In the genomic region with DNA sequence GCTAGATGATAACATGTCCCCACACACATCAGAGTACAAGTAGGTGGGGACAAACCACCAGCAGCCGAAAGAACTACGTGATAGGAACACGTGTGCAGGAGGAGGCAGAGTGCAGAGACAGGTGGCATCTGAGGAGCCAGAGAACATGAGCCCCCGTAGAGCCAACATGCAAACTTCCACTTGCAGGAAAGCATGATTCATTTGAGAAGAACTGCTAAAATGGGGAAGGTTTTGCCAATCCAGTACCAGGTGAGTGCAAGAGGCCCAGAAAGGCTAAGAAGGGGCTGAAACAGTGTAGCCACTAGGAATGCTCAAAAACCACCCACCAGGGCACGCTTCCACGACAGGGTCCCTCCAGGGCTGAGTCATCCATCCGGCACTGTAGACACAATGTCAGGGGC, we compare ENCODE assay signal across 27 cellular contexts.
DNase-seq lines count a peak whose midpoint lies in the region; ATAC-seq, FAIRE-seq and TF ChIP-seq lines count a peak whose summit lies in the region.
"Had no signal": no experiment of that assay in that cellular context is flagged by ENCODE, and none has a peak within 500 bp of the region (broad histone marks: within the 10 kb centered on the region; RNA-seq: fewer than 3 reads in every experiment).

No MANE protein-coding gene starts in this region.

- no peak overlapping the region for H3K4ac ChIP-seq in mesendoderm (ENCODE audit: low read depth, low read length)

- peak overlapping the region; percentile 59 for H3K27ac ChIP-seq in astrocyte (ENCODE audit: low read depth, low read length)
- no peak overlapping the region for H3K27ac ChIP-seq in mesendoderm (ENCODE audit: low read depth, low read length)
- H3K27ac ChIP-seq in CD4-positive, alpha-beta T cell (ENCODE audit: low read depth, low read length) = no peak overlapping the region
- H3K27ac ChIP-seq: adrenal gland, gastrocnemius medialis, HL-60, vagina had no signal

- H2BK15ac ChIP-seq in mesendoderm (replicated peaks; ENCODE audit: low read depth) = no peak overlapping the region

- WGBS in mesendoderm (ENCODE audit: extremely low coverage, insufficient coverage, low lambda C conversion rate) = no CpG with 5 or more reads among the region's 7 CpGs

- no peaks in the 10 kb centered on the region for H3K9me3 Mint-ChIP-seq in astrocyte (ENCODE audit: unreplicated experiment)
- H3K9me3 Mint-ChIP-seq in effector memory CD8-positive, alpha-beta T cell = peaks cover 8 to 10% of the 10 kb centered on the region in 2 donors
- H3K9me3 Mint-ChIP-seq in CD4-positive, alpha-beta T cell = peaks cover 4% of the 10 kb centered on the region
- H3K9me3 Mint-ChIP-seq: HFFc6 had no signal

- H3K4me3 ChIP-seq in astrocyte (ENCODE audit: insufficient read depth, low read depth, low read length) (no peak overlapping the region), mesendoderm (ENCODE audit: low read length) (no peak overlapping the region)
- H3K4me3 ChIP-seq: adrenal gland, gastrocnemius medialis, vagina had no signal

- H3K36me3 ChIP-seq in astrocyte (ENCODE audit: insufficient read depth, low read length) = no peaks in the 10 kb centered on the region
- no peaks in the 10 kb centered on the region for H3K36me3 ChIP-seq in mesendoderm (ENCODE audit: control insufficient read depth, insufficient read depth, low read length)
- H3K36me3 ChIP-seq: adrenal gland, gastrocnemius medialis, vagina had no signal

- no peak for TF ChIP-seq CTCF in astrocyte (IDR thresholded peaks at IDR 0.05; ENCODE audit: insufficient read depth, low read depth, low read length)
- no peak for TF ChIP-seq CTCF in CD4-positive, alpha-beta T cell (IDR thresholded peaks at IDR 0.05)

- H3K79me1 ChIP-seq in mesendoderm (ENCODE audit: low read length) = no peaks in the 10 kb centered on the region

- no peaks in the 10 kb centered on the region for H3K9me3 ChIP-seq in astrocyte (ENCODE audit: insufficient read depth, low read depth, low read length)
- no peaks in the 10 kb centered on the region for H3K9me3 ChIP-seq in CD4-positive, alpha-beta T cell (ENCODE audit: control insufficient read depth, low read length)
- H3K9me3 ChIP-seq: adrenal gland, gastrocnemius medialis, vagina had no signal

- ATAC-seq in effector memory CD8-positive, alpha-beta T cell (replicated peaks) = no peak
- no peak for ATAC-seq in CD4-positive, alpha-beta T cell (ENCODE audit: poor library complexity)
- ATAC-seq: gastrocnemius medialis had no signal

- FAIRE-seq in astrocyte (lab: Jason Lieb, UNC) = no peak
- FAIRE-seq: bronchial epithelial cell, G401.6 had no signal

- H3K4me3 Mint-ChIP-seq in astrocyte (ENCODE audit: unreplicated experiment) = no peak overlapping the region
- H3K4me3 Mint-ChIP-seq in effector memory CD8-positive, alpha-beta T cell = no peak overlapping the region
- H3K4me3 Mint-ChIP-seq in CD4-positive, alpha-beta T cell = no peak overlapping the region
- H3K4me3 Mint-ChIP-seq: B cell; CD8-positive, alpha-beta memory T cell; HFFc6; memory B cell had no signal

- H3K79me2 ChIP-seq in astrocyte (ENCODE audit: insufficient read depth, low read length) = no peaks in the 10 kb centered on the region
- H3K79me2 ChIP-seq in mesendoderm (ENCODE audit: control insufficient read depth, insufficient read depth, low read length) = no peaks in the 10 kb centered on the region

- no peak overlapping the region for H3K56ac ChIP-seq in mesendoderm (ENCODE audit: low read length)

- H3K27me3 ChIP-seq in astrocyte (ENCODE audit: insufficient read depth, low read length) = no peaks in the 10 kb centered on the region
- H3K27me3 ChIP-seq in mesendoderm (ENCODE audit: insufficient read depth, low read length, poor library complexity) = no peaks in the 10 kb centered on the region
- H3K27me3 ChIP-seq in CD4-positive, alpha-beta T cell (ENCODE audit: control insufficient read depth, insufficient read depth, low read length) = no peaks in the 10 kb centered on the region
- H3K27me3 ChIP-seq: adrenal gland, gastrocnemius medialis, vagina had no signal

- H3K4me1 Mint-ChIP-seq in astrocyte (ENCODE audit: low read depth, unreplicated experiment) = peaks cover 23% of the 10 kb centered on the region
- H3K4me1 Mint-ChIP-seq in effector memory CD8-positive, alpha-beta T cell (ENCODE audit: low read depth in 2 of 2) = no peaks in the 10 kb centered on the region
- H3K4me1 Mint-ChIP-seq in CD4-positive, alpha-beta T cell (ENCODE audit: low read depth) = no peaks in the 10 kb centered on the region
- H3K4me1 Mint-ChIP-seq: B cell; CD8-positive, alpha-beta memory T cell; memory B cell had no signal

- no peak overlapping the region for H2BK5ac ChIP-seq in mesendoderm (ENCODE audit: low read length)

- H3K23ac ChIP-seq in mesendoderm (ENCODE audit: low read length) = no peak overlapping the region

- DNase-seq in Daoy (ENCODE audit: low read depth) (peak; percentile 63), HK-2 (ENCODE audit: unreplicated experiment) (peak; percentile 6), astrocyte (ENCODE audit: low read depth) (peak; percentile 76), islet precursor cell (peak; percentile 58), GM19238 (ENCODE audit: insufficient read length, low spot score) (no peak), mesendoderm (no peak)
- no peak for DNase-seq in effector memory CD8-positive, alpha-beta T cell
- no peak for DNase-seq in CD4-positive, alpha-beta T cell
- DNase-seq: activated CD4-positive, alpha-beta T cell treated with anti-CD3 and anti-CD28 coated beads, Interleukin-2, amount 50 U/mL, for 4 hours; activated naive CD4-positive, alpha-beta T cell treated with Interleukin-2 at 50 U/mL for 16 hours; adrenal gland; CD8-positive, alpha-beta memory T cell; cortex of kidney; gastrocnemius medialis; HFFc6; hippocampal formation; NCI-H1092 treated with DMSO at 0.1 percent for 48 hours; NCI-H1930; NCI-H526 treated with DMSO at 0.1 percent for 48 hours; stimulated activated naive CD4-positive, alpha-beta T cell treated with Interleukin-2 at 50 U/mL for 16 hours; T-helper 1 cell had no signal

- POLR2A ChIA-PET in CD4-positive, alpha-beta T cell (lab: Charles Lee) = no interaction called here

- H3K9ac ChIP-seq in astrocyte (ENCODE audit: low read length) = no peak overlapping the region
- H3K9ac ChIP-seq in mesendoderm (ENCODE audit: low read length) = no peak overlapping the region

- no peaks in the 10 kb centered on the region for H3K27me3 Mint-ChIP-seq in astrocyte (ENCODE audit: low read depth, unreplicated experiment)
- no peaks in the 10 kb centered on the region for H3K27me3 Mint-ChIP-seq in effector memory CD8-positive, alpha-beta T cell
- H3K27me3 Mint-ChIP-seq in CD4-positive, alpha-beta T cell = no peaks in the 10 kb centered on the region
- H3K27me3 Mint-ChIP-seq: B cell; CD8-positive, alpha-beta memory T cell had no signal

- no peak overlapping the region for H2AK5ac ChIP-seq in mesendoderm (ENCODE audit: low read length)

- peak overlapping the region; percentile 98 for H3K27ac Mint-ChIP-seq in astrocyte (ENCODE audit: unreplicated experiment)
- H3K27ac Mint-ChIP-seq in effector memory CD8-positive, alpha-beta T cell = no peak overlapping the region
- H3K27ac Mint-ChIP-seq in CD4-positive, alpha-beta T cell = no peak overlapping the region
- H3K27ac Mint-ChIP-seq: B cell; CD8-positive, alpha-beta memory T cell; HFFc6; memory B cell had no signal

- no peak overlapping the region for H3K18ac ChIP-seq in mesendoderm (ENCODE audit: low read length)

- H4K8ac ChIP-seq in mesendoderm (ENCODE audit: low read depth, low read length) = no peak overlapping the region

- intact Hi-C loops in CD4-positive, alpha-beta T cell (cut with DNase I, micrococcal nuclease) = no loop called here

- H2AFZ ChIP-seq in astrocyte (ENCODE audit: low read depth, low read length) = no peak overlapping the region

- no peak overlapping the region for H2BK120ac ChIP-seq in mesendoderm (ENCODE audit: low read depth, low read length)

- peaks cover 16% of the 10 kb centered on the region for H3K4me1 ChIP-seq in astrocyte (ENCODE audit: insufficient read depth, low read length)
- H3K4me1 ChIP-seq in mesendoderm (ENCODE audit: control insufficient read depth, low read depth, low read length) = peaks cover 4% of the 10 kb centered on the region
- H3K4me1 ChIP-seq: adrenal gland, gastrocnemius medialis, vagina had no signal

- H3K36me3 Mint-ChIP-seq in astrocyte (ENCODE audit: low read depth, unreplicated experiment) = no peaks in the 10 kb centered on the region
- H3K36me3 Mint-ChIP-seq in effector memory CD8-positive, alpha-beta T cell (ENCODE audit: insufficient read depth) = no peaks in the 10 kb centered on the region
- H3K36me3 Mint-ChIP-seq in CD4-positive, alpha-beta T cell (ENCODE audit: low read depth) = no peaks in the 10 kb centered on the region
- H3K36me3 Mint-ChIP-seq: CD8-positive, alpha-beta memory T cell; memory B cell had no signal

- CTCF ChIA-PET in CD4-positive, alpha-beta T cell (lab: Charles Lee) = no interaction called here

- H4K5ac ChIP-seq in mesendoderm (ENCODE audit: low read length) = no peak overlapping the region

- H3K4me2 ChIP-seq in astrocyte (ENCODE audit: low read length) = peak overlapping the region; percentile 43
- no peak overlapping the region for H3K4me2 ChIP-seq in mesendoderm (ENCODE audit: low read length)

- H4K20me1 ChIP-seq in astrocyte (ENCODE audit: insufficient read depth, low read length) = no peaks in the 10 kb centered on the region

Comparison
In these comparisons a context has a peak if more than half of its experiments do, and no peak if none do; other contexts are left out.
1. DNase-seq: peak in Daoy (single experiment), HK-2 (single experiment), astrocyte (single experiment) and islet precursor cell (single experiment); none in GM19238 (single experiment), effector memory CD8-positive, alpha-beta T cell (0 of 3), mesendoderm (single experiment) and CD4-positive, alpha-beta T cell (0 of 10).